17 cellular contexts compared by ENCODE assay signal in genomic region chr10:34172936-34173533, GRCh38.
DNase-seq lines count a peak whose midpoint lies in the region; ATAC-seq, FAIRE-seq and TF ChIP-seq lines count a peak whose summit lies in the region.
"Had no signal": no experiment of that assay in that cellular context is flagged by ENCODE, and none has a peak within 500 bp of the region (broad histone marks: within the 10 kb centered on the region; RNA-seq: fewer than 3 reads in every experiment).

No MANE protein-coding gene starts in this region.

- H3K4me2 ChIP-seq in keratinocyte (ENCODE audit: control insufficient read depth, extremely low read depth, insufficient read depth, low read depth, low read length): no peak overlapping the region
- H3K4me2 ChIP-seq: KMS-11, neural progenitor cell had no signal

- peak; percentile 9 for FAIRE-seq in keratinocyte (lab: Jason Lieb, UNC)
- FAIRE-seq: endothelial cell of umbilical vein had no signal

- H3K36me3 ChIP-seq in keratinocyte (ENCODE audit: control insufficient read depth in 2 of 2, extremely low read depth in 1 of 2, insufficient read depth in 2 of 2, low read length in 2 of 2) (no peaks in the 10 kb centered on the region), spleen (no peaks in the 10 kb centered on the region)
- H3K36me3 ChIP-seq: cardiac muscle cell, neural progenitor cell had no signal

- TF ChIP-seq CTCF in keratinocyte (optimal IDR thresholded peaks at IDR 0.05 in 1 of 3, IDR thresholded peaks at IDR 0.05 in 1 of 3, conservative IDR thresholded peaks at IDR 0.05 in 1 of 3; ENCODE audit: extremely low read depth in 1 of 3, insufficient read depth in 2 of 3, low read length in 3 of 3): no peak
- no peak for TF ChIP-seq CTCF in spleen (IDR thresholded peaks at IDR 0.05 in 8 of 11, conservative IDR thresholded peaks at IDR 0.05 in 3 of 11)
- no peak for TF ChIP-seq CTCF in activated CD8-positive, alpha-beta T cell treated with anti-CD3 and anti-CD28 coated beads for 36 hours (IDR thresholded peaks at IDR 0.05)

- H3K27me3 ChIP-seq in keratinocyte (ENCODE audit: control insufficient read depth, extremely low read depth, insufficient read depth, low read length): no peaks in the 10 kb centered on the region
- no peaks in the 10 kb centered on the region for H3K27me3 ChIP-seq in spleen (replicated peaks in 1 of 7)
- H3K27me3 ChIP-seq: cardiac muscle cell, neural progenitor cell had no signal

- no peak for ATAC-seq in activated CD8-positive, alpha-beta T cell treated with anti-CD3 and anti-CD28 coated beads for 36 hours

- no peaks in the 10 kb centered on the region for H3K36me3 Mint-ChIP-seq in activated CD8-positive, alpha-beta T cell treated with anti-CD3 and anti-CD28 coated beads for 36 hours (ENCODE audit: low read depth)

- intact Hi-C loops in spleen (cut with DNase I; ENCODE audit: low total_unique reads): no loop called here
- intact Hi-C loops in activated CD8-positive, alpha-beta T cell treated with anti-CD3 and anti-CD28 coated beads for 36 hours (cut with micrococcal nuclease): no loop called here

- H3K4me3 ChIP-seq in keratinocyte (ENCODE audit: control insufficient read depth in 2 of 3, extremely low read depth in 1 of 3, insufficient read depth in 2 of 3, low read depth in 1 of 3, low read length in 3 of 3) (no peak overlapping the region), spleen (no peak overlapping the region)
- H3K4me3 ChIP-seq: cardiac muscle cell, neural progenitor cell had no signal

- H3K4me3 Mint-ChIP-seq in activated CD8-positive, alpha-beta T cell treated with anti-CD3 and anti-CD28 coated beads for 36 hours: no peak overlapping the region
- H3K4me3 Mint-ChIP-seq: dendritic cell treated with granulocyte-macrophage colony-stimulating factor and Interleukin-4, amounts not matched to agents 40 ng/mL and 50 ng/mL, for 4 days; neural progenitor cell had no signal

- H3K4me1 Mint-ChIP-seq in activated CD8-positive, alpha-beta T cell treated with anti-CD3 and anti-CD28 coated beads for 36 hours (ENCODE audit: low read depth): no peaks in the 10 kb centered on the region

- no peak for TF ChIP-seq POLR2A in spleen (IDR thresholded peaks at IDR 0.05)

- H3K79me2 ChIP-seq in keratinocyte (ENCODE audit: control insufficient read depth, insufficient read depth, low read length): no peaks in the 10 kb centered on the region

- CTCF ChIA-PET in activated CD8-positive, alpha-beta T cell treated with anti-CD3 and anti-CD28 coated beads for 36 hours (lab: Charles Lee): no interaction called here

- H3K9me3 ChIP-seq in keratinocyte (ENCODE audit: control insufficient read depth, low read depth, low read length) (no peaks in the 10 kb centered on the region), spleen (no peaks in the 10 kb centered on the region)

- 34 to 69% (median 54%) methylated on average over 8 of the region's 8 CpGs for WGBS in spleen, 5 donors

- H2AFZ ChIP-seq in keratinocyte (ENCODE audit: control insufficient read depth, low read length): no peak overlapping the region
- H2AFZ ChIP-seq: neural progenitor cell had no signal

- peaks cover 7% of the 10 kb centered on the region for H3K4me1 ChIP-seq in keratinocyte (ENCODE audit: control insufficient read depth, extremely low read depth, insufficient read depth, low read length)
- H3K4me1 ChIP-seq in spleen: peaks cover 0 to 3% (median 0%) of the 10 kb centered on the region in 6 donors

- H3K27ac Mint-ChIP-seq in activated CD8-positive, alpha-beta T cell treated with anti-CD3 and anti-CD28 coated beads for 36 hours: no peak overlapping the region
- H3K27ac Mint-ChIP-seq: activated T-helper 2 cell treated with anti-CD3 and anti-CD28 coated beads, Interferon-gamma antibody, Interleukin-2, Interleukin-4, amounts not matched to agents 10 μg/mL and 5 μg/mL and 100 μg/mL, durations not matched to agents 14 hours and 24 hours and 36 hours; dendritic cell treated with granulocyte-macrophage colony-stimulating factor and Interleukin-4, amounts not matched to agents 40 ng/mL and 50 ng/mL, for 4 days; neural progenitor cell had no signal

- POLR2A ChIA-PET in activated CD8-positive, alpha-beta T cell treated with anti-CD3 and anti-CD28 coated beads for 36 hours (lab: Charles Lee): no interaction called here

- no peaks in the 10 kb centered on the region for H4K20me1 ChIP-seq in keratinocyte (ENCODE audit: control insufficient read depth, extremely low read depth, insufficient read depth, low read length)

- H3K27me3 Mint-ChIP-seq in activated CD8-positive, alpha-beta T cell treated with anti-CD3 and anti-CD28 coated beads for 36 hours: peaks cover under 1% of the 10 kb centered on the region
- H3K27me3 Mint-ChIP-seq: dendritic cell treated with granulocyte-macrophage colony-stimulating factor and Interleukin-4, amounts not matched to agents 40 ng/mL and 50 ng/mL, for 4 days had no signal

- H3K9me1 ChIP-seq in keratinocyte (ENCODE audit: control insufficient read depth, extremely low read depth, insufficient read depth, low read length): no peaks in the 10 kb centered on the region

- dilution Hi-C loops in keratinocyte (cut with MboI; ENCODE audit: extremely low pct_ligation_motif_present, low sequenced_read_pairs): no loop called here

- peak; percentile 25 for DNase-seq in CD1c-positive myeloid dendritic cell (ENCODE audit: extremely low spot score)
- peak; percentile 67 to 78 for DNase-seq in Kasumi-1 (lab: John Stamatoyannopoulos, UW)
- DNase-seq in amniotic epithelial cell (ENCODE audit: low read depth): peak; percentile 51
- no peak for DNase-seq in keratinocyte (ENCODE audit: low read depth, low spot score)
- DNase-seq in ureter (ENCODE audit: low spot score): no peak
- no peak for DNase-seq in NCI-H146 (lab: John Stamatoyannopoulos, UW)
- no peak for DNase-seq in spleen
- DNase-seq in activated CD8-positive, alpha-beta T cell treated with anti-CD3 and anti-CD28 coated beads for 36 hours: no peak
- DNase-seq: DND-41, NCI-H1417 treated with DMSO at 0.1 percent for 48 hours, substantia nigra had no signal

- no peak overlapping the region for H3K9ac ChIP-seq in keratinocyte (ENCODE audit: control insufficient read depth, extremely low read depth, insufficient read depth, low read length)
- H3K9ac ChIP-seq: KMS-11, neural progenitor cell had no signal

- H3K27ac ChIP-seq in keratinocyte (ENCODE audit: control insufficient read depth, insufficient read depth, low read length): no peak overlapping the region
- no peak overlapping the region for H3K27ac ChIP-seq in spleen
- H3K27ac ChIP-seq: cardiac muscle cell, KMS-11, neural progenitor cell had no signal

- H3K9me3 Mint-ChIP-seq in activated CD8-positive, alpha-beta T cell treated with anti-CD3 and anti-CD28 coated beads for 36 hours: no peaks in the 10 kb centered on the region
- H3K9me3 Mint-ChIP-seq: activated T-helper 2 cell treated with anti-CD3 and anti-CD28 coated beads, Interferon-gamma antibody, Interleukin-2, Interleukin-4, amounts not matched to agents 10 μg/mL and 5 μg/mL and 100 μg/mL, durations not matched to agents 14 hours and 24 hours and 36 hours; dendritic cell treated with granulocyte-macrophage colony-stimulating factor and Interleukin-4, amounts not matched to agents 40 ng/mL and 50 ng/mL, for 4 days had no signal

Comparison
In these comparisons a context has a peak if more than half of its experiments do, and no peak if none do; other contexts are left out.
1. DNase-seq: peak in CD1c-positive myeloid dendritic cell (single experiment), Kasumi-1 (2 of 2) and amniotic epithelial cell (single experiment); none in keratinocyte (single experiment), ureter (single experiment), NCI-H146 (single experiment), spleen (single experiment) and activated CD8-positive, alpha-beta T cell treated with anti-CD3 and anti-CD28 coated beads for 36 hours (single experiment).